In the genomic region with DNA sequence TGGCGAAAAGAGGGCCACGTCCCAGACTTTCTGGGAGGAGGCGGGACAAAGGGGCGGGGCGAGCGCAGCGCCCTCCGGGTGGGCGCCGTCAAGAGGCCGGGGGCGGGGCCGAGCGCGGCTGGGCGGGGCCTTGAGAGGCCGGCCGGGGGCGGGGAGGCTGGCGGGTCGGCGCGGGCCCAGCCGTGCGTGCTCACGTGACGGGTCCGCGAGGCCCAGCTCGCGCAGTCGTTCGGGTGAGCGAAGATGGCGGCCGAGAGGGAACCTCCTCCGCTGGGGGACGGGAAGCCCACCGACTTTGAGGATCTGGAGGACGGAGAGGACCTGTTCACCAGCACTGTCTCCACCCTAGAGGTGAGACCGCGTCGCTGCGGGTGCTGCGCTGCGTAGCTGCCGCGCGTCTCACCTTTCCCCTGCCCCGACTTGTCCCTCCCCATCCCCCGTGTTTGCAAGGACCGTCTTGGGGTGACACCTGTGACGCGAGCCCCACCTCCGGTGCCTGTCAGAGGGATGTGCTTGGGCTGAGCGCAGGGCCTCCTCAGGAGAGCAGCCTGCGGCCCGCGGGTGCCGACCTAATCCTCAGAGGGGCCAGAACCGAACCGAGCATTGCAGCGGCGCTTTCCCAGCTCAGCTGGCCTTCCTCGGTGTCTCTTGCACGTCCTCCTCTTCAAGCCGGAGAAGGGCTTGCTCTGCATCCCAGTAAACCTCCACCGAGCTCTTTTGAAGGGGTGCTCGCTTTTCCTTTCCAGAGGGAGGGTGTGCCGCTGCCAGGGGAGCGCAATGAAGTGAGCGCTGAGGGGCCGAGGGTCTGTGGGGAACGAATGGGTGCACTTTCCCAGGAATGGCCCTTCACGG, we compare ENCODE assay signal across 8 cellular contexts. TPM values are rescaled to one million over a fixed set of nuclear protein-coding genes. Genes with fewer than 3 reads are reported as not detected.
DNase-seq lines count a peak whose midpoint lies in the region; ATAC-seq and TF ChIP-seq lines count a peak whose summit lies in the region.

A gene with protein sequence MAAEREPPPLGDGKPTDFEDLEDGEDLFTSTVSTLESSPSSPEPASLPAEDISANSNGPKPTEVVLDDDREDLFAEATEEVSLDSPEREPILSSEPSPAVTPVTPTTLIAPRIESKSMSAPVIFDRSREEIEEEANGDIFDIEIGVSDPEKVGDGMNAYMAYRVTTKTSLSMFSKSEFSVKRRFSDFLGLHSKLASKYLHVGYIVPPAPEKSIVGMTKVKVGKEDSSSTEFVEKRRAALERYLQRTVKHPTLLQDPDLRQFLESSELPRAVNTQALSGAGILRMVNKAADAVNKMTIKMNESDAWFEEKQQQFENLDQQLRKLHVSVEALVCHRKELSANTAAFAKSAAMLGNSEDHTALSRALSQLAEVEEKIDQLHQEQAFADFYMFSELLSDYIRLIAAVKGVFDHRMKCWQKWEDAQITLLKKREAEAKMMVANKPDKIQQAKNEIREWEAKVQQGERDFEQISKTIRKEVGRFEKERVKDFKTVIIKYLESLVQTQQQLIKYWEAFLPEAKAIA (plus strand): TSS at position 220 of the 852 bp plus-strand sequence. CDS start 24 bp downstream, at position 244.

- peaks cover 9% of the 10 kb centered on the region for H4K20me1 ChIP-seq in DND-41 (ENCODE audit: insufficient read depth, low read length)

- no peaks in the 10 kb centered on the region for H3K9me3 Mint-ChIP-seq in activated T-helper 2 cell treated with anti-CD3 and anti-CD28 coated beads, Interferon-gamma antibody, Interleukin-2, Interleukin-4, amounts not matched to agents 10 μg/mL and 5 μg/mL and 100 μg/mL, durations not matched to agents 14 hours and 24 hours and 36 hours
- no peaks in the 10 kb centered on the region for H3K9me3 Mint-ChIP-seq in natural killer cell

- H3K79me2 ChIP-seq in DND-41 (ENCODE audit: insufficient read depth, low read length): peaks cover 52% of the 10 kb centered on the region

- intact Hi-C loops in activated T-helper 2 cell treated with anti-CD3 and anti-CD28 coated beads, Interferon-gamma antibody, Interleukin-2, Interleukin-4, amounts not matched to agents 10 μg/mL and 5 μg/mL and 100 μg/mL, durations not matched to agents 14 hours and 24 hours and 36 hours (cut with micrococcal nuclease): loop anchor here (2.0 to 5.0 kb wide), 3 partner anchors 37 to 73 kb away; a partner anchor contains a TSS
- intact Hi-C loops in natural killer cell (cut with micrococcal nuclease): loop anchor here (1.0 kb wide), 1 partner anchor 70 kb away; a partner anchor contains a TSS

- peak; percentile 89 for DNase-seq in DND-41
- DNase-seq in Jurkat, Clone E6-1 (ENCODE audit: low read depth, low spot score): peak; percentile 69
- DNase-seq in RWPE2 (ENCODE audit: low spot score): peak; percentile 91
- DNase-seq in activated T-helper 2 cell treated with anti-CD3 and anti-CD28 coated beads, Interferon-gamma antibody, Interleukin-2, Interleukin-4, amounts not matched to agents 10 μg/mL and 5 μg/mL and 100 μg/mL, durations not matched to agents 14 hours and 24 hours and 36 hours (ENCODE audit: low spot score): peak; percentile 78
- DNase-seq in fibroblast of peridontal ligament (ENCODE audit: extremely low read depth): peak; percentile 75
- peak; percentile 89 for DNase-seq in natural killer cell
- DNase-seq in stimulated activated naive CD4-positive, alpha-beta T cell treated with Interleukin-2 at 50 U/mL for 16 hours (lab: John Stamatoyannopoulos, UW): peak; percentile 87

- peak within 1 kb of the TSS; percentile 88 for H3K27ac ChIP-seq in DND-41 (ENCODE audit: low read length)
- H3K27ac ChIP-seq in RWPE2 (ENCODE audit: poor library complexity, severe bottlenecking): peak within 1 kb of the TSS; percentile 0

- peak within 1 kb of the TSS; percentile 96 for H3K9ac ChIP-seq in DND-41 (ENCODE audit: low read depth, low read length)

- H3K4me1 ChIP-seq in DND-41 (ENCODE audit: insufficient read depth, low read length) (peaks cover 34% of the 10 kb centered on the region), RWPE2 (ENCODE audit: insufficient read depth, poor library complexity, severe bottlenecking) (peaks cover 5% of the 10 kb centered on the region)

- peaks cover 5% of the 10 kb centered on the region for H3K36me3 Mint-ChIP-seq in activated T-helper 2 cell treated with anti-CD3 and anti-CD28 coated beads, Interferon-gamma antibody, Interleukin-2, Interleukin-4, amounts not matched to agents 10 μg/mL and 5 μg/mL and 100 μg/mL, durations not matched to agents 14 hours and 24 hours and 36 hours (ENCODE audit: low read depth)
- H3K36me3 Mint-ChIP-seq in natural killer cell: no peaks in the 10 kb centered on the region

- peaks cover 12% of the 10 kb centered on the region for H3K27me3 Mint-ChIP-seq in activated T-helper 2 cell treated with anti-CD3 and anti-CD28 coated beads, Interferon-gamma antibody, Interleukin-2, Interleukin-4, amounts not matched to agents 10 μg/mL and 5 μg/mL and 100 μg/mL, durations not matched to agents 14 hours and 24 hours and 36 hours (ENCODE audit: low read depth)
- H3K27me3 Mint-ChIP-seq in natural killer cell (ENCODE audit: low read depth in 2 of 2): peaks cover 10 to 19% of the 10 kb centered on the region in 2 donors

- TF ChIP-seq CTCF in DND-41 (IDR thresholded peaks at IDR 0.05; ENCODE audit: borderline replicate concordance, extremely low read depth, low read length, poor library complexity, severe bottlenecking) (peak; percentile 30), RWPE2 (IDR thresholded peaks at IDR 0.05; ENCODE audit: poor library complexity, severe bottlenecking) (peak; percentile 15), natural killer cell (IDR thresholded peaks at IDR 0.05) (no peak)

- peaks cover 5% of the 10 kb centered on the region for H3K36me3 ChIP-seq in DND-41 (ENCODE audit: insufficient read depth, low read length)
- no peaks in the 10 kb centered on the region for H3K36me3 ChIP-seq in RWPE2 (ENCODE audit: low read depth)

- peaks cover 21% of the 10 kb centered on the region for H3K4me1 Mint-ChIP-seq in activated T-helper 2 cell treated with anti-CD3 and anti-CD28 coated beads, Interferon-gamma antibody, Interleukin-2, Interleukin-4, amounts not matched to agents 10 μg/mL and 5 μg/mL and 100 μg/mL, durations not matched to agents 14 hours and 24 hours and 36 hours (ENCODE audit: low read depth)
- H3K4me1 Mint-ChIP-seq in natural killer cell: peaks cover 33 to 36% of the 10 kb centered on the region in 2 donors

- peak within 1 kb of the TSS; percentile 99 for H2AFZ ChIP-seq in DND-41 (ENCODE audit: low read depth, low read length)

- peak within 1 kb of the TSS; percentile 68 for H3K27ac Mint-ChIP-seq in activated T-helper 2 cell treated with anti-CD3 and anti-CD28 coated beads, Interferon-gamma antibody, Interleukin-2, Interleukin-4, amounts not matched to agents 10 μg/mL and 5 μg/mL and 100 μg/mL, durations not matched to agents 14 hours and 24 hours and 36 hours
- peak within 1 kb of the TSS; percentile 88 to 90 for H3K27ac Mint-ChIP-seq in natural killer cell

- peak within 1 kb of the TSS; percentile 98 to 100 for H3K4me3 ChIP-seq in DND-41 (ENCODE audit: low read depth in 1 of 2, low read length in 2 of 2)
- H3K4me3 ChIP-seq in Jurkat, Clone E6-1 (ENCODE audit: low read length): peak within 1 kb of the TSS; percentile 91
- peak within 1 kb of the TSS; percentile 84 for H3K4me3 ChIP-seq in RWPE2 (ENCODE audit: severe bottlenecking)

- H3K9me3 ChIP-seq in DND-41 (ENCODE audit: insufficient read depth, low read length, severe bottlenecking): no peaks in the 10 kb centered on the region
- H3K9me3 ChIP-seq in RWPE2 (ENCODE audit: severe bottlenecking): no peaks in the 10 kb centered on the region

- H3K27me3 ChIP-seq in DND-41 (ENCODE audit: insufficient read depth, low read length, poor library complexity) (peaks cover 8% of the 10 kb centered on the region), RWPE2 (ENCODE audit: insufficient read depth, poor library complexity, severe bottlenecking) (no peaks in the 10 kb centered on the region)

- ATAC-seq in DND-41 (ENCODE audit: insufficient read depth, low read depth) (peak; percentile 93), GM21619 (IDR thresholded peaks at IDR 0.05; ENCODE audit: unreplicated experiment) (peak; percentile 84), RWPE2 (ENCODE audit: low read depth) (peak; percentile 89), natural killer cell (peak; percentile 89 to 98 (median 93))

- H3K4me3 Mint-ChIP-seq in activated T-helper 2 cell treated with anti-CD3 and anti-CD28 coated beads, Interferon-gamma antibody, Interleukin-2, Interleukin-4, amounts not matched to agents 10 μg/mL and 5 μg/mL and 100 μg/mL, durations not matched to agents 14 hours and 24 hours and 36 hours (ENCODE audit: low read depth): peak within 1 kb of the TSS; percentile 91
- H3K4me3 Mint-ChIP-seq in natural killer cell: peak within 1 kb of the TSS; percentile 98

- peak within 1 kb of the TSS; percentile 96 for H3K4me2 ChIP-seq in DND-41 (ENCODE audit: insufficient read depth, low read length)

RNA-seq across cellular contexts. Expression of the gene that starts here (rescaled TPM):
- 87.0 TPM for polyA plus RNA-seq in Jurkat, Clone E6-1 (2012; ENCODE audit: insufficient read depth, insufficient read length)
- total RNA-seq in activated T-helper 2 cell treated with anti-CD3 and anti-CD28 coated beads, Interferon-gamma antibody, Interleukin-2, Interleukin-4, amounts not matched to agents 10 μg/mL and 5 μg/mL and 100 μg/mL, durations not matched to agents 14 hours and 24 hours and 36 hours: 31.5 and 36.4 TPM in 2 replicates
- 10 to 100 TPM; 47.9 to 57.4 (median 53.2) TPM for total RNA-seq in natural killer cell

Comparison
In these comparisons a context has a peak if more than half of its experiments do, and no peak if none do; other contexts are left out.
1. Peak in every context shown above with its lines: DNase-seq, ATAC-seq, H3K4me3 ChIP-seq and H3K27ac ChIP-seq.